ENCODE assay signal across 18 cellular contexts in the genomic region with DNA sequence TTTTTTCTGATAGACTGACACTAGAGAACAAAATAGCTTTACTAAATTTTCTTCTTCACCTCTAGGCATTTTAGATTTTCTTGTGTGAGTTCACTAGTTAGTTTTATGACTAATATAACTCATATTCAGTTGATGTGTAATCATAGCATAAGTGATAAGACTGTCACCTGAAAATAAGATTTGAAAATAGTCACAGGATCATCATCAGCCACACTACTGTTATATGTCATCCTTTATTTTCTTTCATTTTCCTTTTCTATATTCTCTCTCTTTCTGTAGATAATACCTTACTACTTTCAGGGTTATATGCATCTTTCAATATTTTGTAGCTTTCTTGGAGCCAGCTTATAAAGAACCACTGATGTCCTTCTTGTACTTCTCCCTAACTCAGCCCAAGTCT.
DNase-seq lines count a peak whose midpoint lies in the region; ATAC-seq and TF ChIP-seq lines count a peak whose summit lies in the region.
"Had no signal": no experiment of that assay in that cellular context is flagged by ENCODE, and none has a peak within 500 bp of the region (broad histone marks: within the 10 kb centered on the region; RNA-seq: fewer than 3 reads in every experiment).

No MANE protein-coding gene starts in this region.

- intact Hi-C loops in breast epithelium (cut with DNase I; ENCODE audit: low total_unique reads), result no loop called here

- no peaks in the 10 kb centered on the region for H3K9me3 ChIP-seq in breast epithelium
- H3K9me3 ChIP-seq: BE2C, HAP-1, SJSA1 had no signal

- no peak for TF ChIP-seq POLR2A in breast epithelium (IDR thresholded peaks at IDR 0.05)

- DNase-seq in activated CD4-positive, CD25-positive, alpha-beta regulatory T cell treated with anti-CD3 and anti-CD28 coated beads, Interleukin-2, amount 50 U/mL, for 72 hours, result no peak
- DNase-seq in stimulated activated effector memory CD8-positive, alpha-beta T cell treated with anti-CD3 and anti-CD28 coated beads, Interleukin-12 subunit alpha, Interleukin-12 subunit beta, amount 100 ng/mL, for 72 hours (ENCODE audit: low spot score in 2 of 2), result no peak
- DNase-seq in breast epithelium (ENCODE audit: low spot score in 2 of 2), result no peak
- DNase-seq in nephron progenitor cell, result no peak
- no peak for DNase-seq in naive thymus-derived CD8-positive, alpha-beta T cell
- DNase-seq: BE2C; CD4-positive, alpha-beta T cell; DMS53; NCI-H1092 treated with DMSO at 0.1 percent for 48 hours; NCI-H1694; NCI-H510A treated with DMSO at 0.1 percent for 48 hours; PC-9 had no signal

- peak; percentile 45 to 48 for ATAC-seq in activated CD4-positive, CD25-positive, alpha-beta regulatory T cell treated with anti-CD3 and anti-CD28 coated beads, Interleukin-2, amount 50 U/mL, for 24 hours
- ATAC-seq in GM21717 (IDR thresholded peaks at IDR 0.05; ENCODE audit: unreplicated experiment) (peak; percentile 75), HG03565 (IDR thresholded peaks at IDR 0.05; ENCODE audit: unreplicated experiment) (peak; percentile 68)
- peak; percentile 53 for ATAC-seq in stimulated activated effector memory CD8-positive, alpha-beta T cell treated with anti-CD3 and anti-CD28 coated beads, Interleukin-12 subunit alpha, Interleukin-12 subunit beta, amount 100 ng/mL, for 72 hours
- ATAC-seq in naive thymus-derived CD8-positive, alpha-beta T cell, result no peak

- POLR2A ChIA-PET in naive thymus-derived CD8-positive, alpha-beta T cell (lab: Charles Lee), result no interaction called here

- H3K27ac Mint-ChIP-seq in stimulated activated effector memory CD8-positive, alpha-beta T cell treated with anti-CD3 and anti-CD28 coated beads, Interleukin-12 subunit alpha, Interleukin-12 subunit beta, amount 100 ng/mL, for 72 hours, result no peak overlapping the region
- no peak overlapping the region for H3K27ac Mint-ChIP-seq in nephron progenitor cell
- H3K27ac Mint-ChIP-seq in naive thymus-derived CD8-positive, alpha-beta T cell, result no peak overlapping the region
- H3K27ac Mint-ChIP-seq: CD4-positive, alpha-beta T cell had no signal

- no peak overlapping the region for H3K4me3 ChIP-seq in breast epithelium
- H3K4me3 ChIP-seq: HAP-1, PC-9, SJSA1 had no signal

- H3K4me3 Mint-ChIP-seq in stimulated activated effector memory CD8-positive, alpha-beta T cell treated with anti-CD3 and anti-CD28 coated beads, Interleukin-12 subunit alpha, Interleukin-12 subunit beta, amount 100 ng/mL, for 72 hours, result no peak overlapping the region
- H3K4me3 Mint-ChIP-seq in nephron progenitor cell, result no peak overlapping the region
- no peak overlapping the region for H3K4me3 Mint-ChIP-seq in naive thymus-derived CD8-positive, alpha-beta T cell
- H3K4me3 Mint-ChIP-seq: CD4-positive, alpha-beta T cell had no signal

- H3K4me1 Mint-ChIP-seq in stimulated activated effector memory CD8-positive, alpha-beta T cell treated with anti-CD3 and anti-CD28 coated beads, Interleukin-12 subunit alpha, Interleukin-12 subunit beta, amount 100 ng/mL, for 72 hours, result no peaks in the 10 kb centered on the region
- H3K4me1 Mint-ChIP-seq in nephron progenitor cell, result peaks cover 38% of the 10 kb centered on the region
- no peaks in the 10 kb centered on the region for H3K4me1 Mint-ChIP-seq in naive thymus-derived CD8-positive, alpha-beta T cell

- no peaks in the 10 kb centered on the region for H3K4me1 ChIP-seq in breast epithelium
- H3K4me1 ChIP-seq: BE2C, HAP-1, SJSA1 had no signal

- H3K36me3 Mint-ChIP-seq in stimulated activated effector memory CD8-positive, alpha-beta T cell treated with anti-CD3 and anti-CD28 coated beads, Interleukin-12 subunit alpha, Interleukin-12 subunit beta, amount 100 ng/mL, for 72 hours, result no peaks in the 10 kb centered on the region
- H3K36me3 Mint-ChIP-seq in nephron progenitor cell (ENCODE audit: low read depth), result peaks cover 4% of the 10 kb centered on the region
- no peaks in the 10 kb centered on the region for H3K36me3 Mint-ChIP-seq in naive thymus-derived CD8-positive, alpha-beta T cell

- no peaks in the 10 kb centered on the region for H3K36me3 ChIP-seq in breast epithelium
- H3K36me3 ChIP-seq: BE2C, HAP-1, SJSA1 had no signal

- no peaks in the 10 kb centered on the region for H3K27me3 ChIP-seq in breast epithelium
- H3K27me3 ChIP-seq: SJSA1 had no signal

- peaks cover 5% of the 10 kb centered on the region for H3K27me3 Mint-ChIP-seq in nephron progenitor cell (ENCODE audit: low read depth, poor library complexity)
- H3K27me3 Mint-ChIP-seq in naive thymus-derived CD8-positive, alpha-beta T cell, result peaks cover 0 to 3% (median 1%) of the 10 kb centered on the region in 5 donors
- H3K27me3 Mint-ChIP-seq: CD4-positive, alpha-beta T cell had no signal

- H3K27ac ChIP-seq in breast epithelium, result no peak overlapping the region
- H3K27ac ChIP-seq: 22Rv1, PC-9, SJSA1 had no signal

- TF ChIP-seq CTCF in breast epithelium (IDR thresholded peaks at IDR 0.05) (no peak), nephron progenitor cell (IDR thresholded peaks at IDR 0.05) (no peak)

- H3K9me3 Mint-ChIP-seq in stimulated activated effector memory CD8-positive, alpha-beta T cell treated with anti-CD3 and anti-CD28 coated beads, Interleukin-12 subunit alpha, Interleukin-12 subunit beta, amount 100 ng/mL, for 72 hours, result peaks cover 11% of the 10 kb centered on the region
- H3K9me3 Mint-ChIP-seq in nephron progenitor cell, result peaks cover 18% of the 10 kb centered on the region
- H3K9me3 Mint-ChIP-seq in naive thymus-derived CD8-positive, alpha-beta T cell, result peaks cover 0 to 10% (median 4%) of the 10 kb centered on the region in 9 donors
- H3K9me3 Mint-ChIP-seq: CD4-positive, alpha-beta T cell had no signal

Comparison
In these comparisons a context has a peak if more than half of its experiments do, and no peak if none do; other contexts are left out.
1. ATAC-seq: peak in activated CD4-positive, CD25-positive, alpha-beta regulatory T cell treated with anti-CD3 and anti-CD28 coated beads, Interleukin-2, amount 50 U/mL, for 24 hours (2 of 2), GM21717 (single experiment), HG03565 (single experiment) and stimulated activated effector memory CD8-positive, alpha-beta T cell treated with anti-CD3 and anti-CD28 coated beads, Interleukin-12 subunit alpha, Interleukin-12 subunit beta, amount 100 ng/mL, for 72 hours (single experiment); none in naive thymus-derived CD8-positive, alpha-beta T cell (0 of 2).